8 cellular contexts compared by ENCODE assay signal in genomic region chr15:66498501-66499386, GRCh38. TPM values are rescaled to one million over a fixed set of nuclear protein-coding genes. Genes with fewer than 3 reads are reported as not detected.
DNase-seq lines count a peak whose midpoint lies in the region; ATAC-seq, FAIRE-seq and TF ChIP-seq lines count a peak whose summit lies in the region.

No MANE protein-coding gene starts in this region.

- H3K9ac ChIP-seq in Karpas-422 (ENCODE audit: low read length) (no peak overlapping the region), kidney (ENCODE audit: low read length in 2 of 2) (no peak overlapping the region)

- H2AFZ ChIP-seq in Karpas-422 (ENCODE audit: low read length): no peak overlapping the region

- intact Hi-C loops in kidney (cut with DNase I): no loop called here
- intact Hi-C loops in upper lobe of right lung (cut with DNase I): loop anchor here (5.0 kb wide), 1 partner anchor 111 kb away; the partner anchor contains the start of gene MAP2K1

- no peak overlapping the region for H3K4me2 ChIP-seq in Karpas-422 (ENCODE audit: low read depth, low read length, poor library complexity, severe bottlenecking)

- H3K4me3 ChIP-seq in Karpas-422 (ENCODE audit: low read length) (no peak overlapping the region), kidney (ENCODE audit: low read length in 2 of 2) (no peak overlapping the region), upper lobe of right lung (no peak overlapping the region)

- FAIRE-seq in kidney (lab: Jason Lieb, UNC): no peak

- H4K20me1 ChIP-seq in Karpas-422 (ENCODE audit: insufficient read depth, low read depth, low read length): peaks cover 36% of the 10 kb centered on the region

- no peaks in the 10 kb centered on the region for H3K27me3 ChIP-seq in Karpas-422 (ENCODE audit: low read length)
- no peaks in the 10 kb centered on the region for H3K27me3 ChIP-seq in upper lobe of right lung

- peak overlapping the region; percentile 94 for H3K4me3 Mint-ChIP-seq in activated T-helper 17 cell treated with anti-CD3 and anti-CD28 coated beads, Interleukin-2, amount 50 U/mL, for 72 hours

- peaks cover 28% of the 10 kb centered on the region for H3K4me1 Mint-ChIP-seq in activated T-helper 17 cell treated with anti-CD3 and anti-CD28 coated beads, Interleukin-2, amount 50 U/mL, for 72 hours

- H3K27ac Mint-ChIP-seq in activated T-helper 17 cell treated with anti-CD3 and anti-CD28 coated beads, Interleukin-2, amount 50 U/mL, for 72 hours: peak overlapping the region; percentile 92

- H3K4me1 ChIP-seq in Karpas-422 (ENCODE audit: low read length) (peaks cover 45% of the 10 kb centered on the region), kidney (ENCODE audit: control insufficient read depth in 1 of 2, insufficient read depth in 1 of 2, low read depth in 1 of 2, low read length in 2 of 2) (peaks cover 10 to 17% of the 10 kb centered on the region in 2 donors), upper lobe of right lung (peaks cover 44% of the 10 kb centered on the region)

- no peak for ATAC-seq in activated T-helper 17 cell treated with anti-CD3 and anti-CD28 coated beads, Interleukin-2, amount 50 U/mL, for 72 hours (replicated peaks)
- ATAC-seq in upper lobe of right lung: no peak

- peak; percentile 32 for TF ChIP-seq CTCF in kidney (IDR thresholded peaks at IDR 0.05; ENCODE audit: borderline replicate concordance, extremely low read depth, insufficient read depth)
- TF ChIP-seq CTCF in upper lobe of right lung (IDR thresholded peaks at IDR 0.05): peak; percentile 25

- H3K79me2 ChIP-seq in Karpas-422 (ENCODE audit: low read length): peaks cover 48% of the 10 kb centered on the region

- H3K9me3 Mint-ChIP-seq in activated T-helper 17 cell treated with anti-CD3 and anti-CD28 coated beads, Interleukin-2, amount 50 U/mL, for 72 hours: no peaks in the 10 kb centered on the region

- H3K27ac ChIP-seq in Karpas-422 (ENCODE audit: low read length): peak overlapping the region; percentile 60
- H3K27ac ChIP-seq in kidney (ENCODE audit: low read depth in 2 of 2, low read length in 2 of 2): no peak overlapping the region
- peak overlapping the region; percentile 93 for H3K27ac ChIP-seq in upper lobe of right lung

- H3K9me2 ChIP-seq in Karpas-422 (replicated peaks; ENCODE audit: insufficient read depth, low read length): no peaks in the 10 kb centered on the region

- H3K9me3 ChIP-seq in Karpas-422 (ENCODE audit: low read length) (no peaks in the 10 kb centered on the region), kidney (ENCODE audit: control insufficient read depth in 1 of 2, low read length in 2 of 2) (no peaks in the 10 kb centered on the region), upper lobe of right lung (no peaks in the 10 kb centered on the region)

- H3K27me3 Mint-ChIP-seq in activated T-helper 17 cell treated with anti-CD3 and anti-CD28 coated beads, Interleukin-2, amount 50 U/mL, for 72 hours: no peaks in the 10 kb centered on the region

- peaks cover 96% of the 10 kb centered on the region for H3K36me3 Mint-ChIP-seq in activated T-helper 17 cell treated with anti-CD3 and anti-CD28 coated beads, Interleukin-2, amount 50 U/mL, for 72 hours (ENCODE audit: low read depth)

- H3K36me3 ChIP-seq in Karpas-422 (ENCODE audit: insufficient read depth, low read length): peaks cover 58% of the 10 kb centered on the region
- H3K36me3 ChIP-seq in kidney (ENCODE audit: control insufficient read depth in 1 of 2, insufficient read depth in 2 of 2, low read length in 2 of 2): peaks cover 31 to 58% of the 10 kb centered on the region in 2 donors
- H3K36me3 ChIP-seq in upper lobe of right lung: peaks cover 74% of the 10 kb centered on the region

- DNase-seq in DMS53 (lab: John Stamatoyannopoulos, UW): peak; percentile 67
- DNase-seq in Karpas-422: peak; percentile 76
- DNase-seq in kidney: no peak
- no peak for DNase-seq in upper lobe of right lung
- no peak for DNase-seq in D341Med (ENCODE audit: low spot score)
- no peak for DNase-seq in T-helper 9 cell
- DNase-seq in anterior cingulate cortex (lab: John Stamatoyannopoulos, UW): no peak

RNA-seq across cellular contexts. Expression of gene SNAPC5, which starts 1.2 kb away (rescaled TPM):
- 20.2 and 33.0 TPM in 2 replicates for total RNA-seq in Karpas-422 (2014; rRNA removed; shearing (Covaris generic); ENCODE audit: low replicate concordance)
- 10 to 100 TPM; 13.2 to 22.7 TPM for total RNA-seq in activated T-helper 17 cell treated with anti-CD3 and anti-CD28 coated beads, Interleukin-2, amount 50 U/mL, for 72 hours
- 29.6 TPM for total RNA-seq in kidney
- polyA plus RNA-seq in kidney (ENCODE audit: insufficient read depth, low read depth, low replicate concordance): 49.6 TPM
- total RNA-seq in upper lobe of right lung: 29.9 TPM

RNA-seq across cellular contexts. Expression of gene RPL4, which starts 5.9 kb away (rescaled TPM):
- total RNA-seq in Karpas-422 (2014; rRNA removed; shearing (Covaris generic); ENCODE audit: low replicate concordance): 5,548 and 5,820 TPM in 2 replicates
- 1,000 to 10,000 TPM; 3,367 to 4,238 TPM for total RNA-seq in activated T-helper 17 cell treated with anti-CD3 and anti-CD28 coated beads, Interleukin-2, amount 50 U/mL, for 72 hours
- 1,774 TPM for total RNA-seq in kidney
- 2,001 TPM for polyA plus RNA-seq in kidney (ENCODE audit: insufficient read depth, low read depth, low replicate concordance)
- total RNA-seq in upper lobe of right lung: 1,699 TPM

RNA-seq across cellular contexts. Expression of gene ZWILCH, which starts 6.4 kb away (rescaled TPM):
- 7.4 and 20.8 TPM in 2 replicates for total RNA-seq in Karpas-422 (2014; rRNA removed; shearing (Covaris generic); ENCODE audit: low replicate concordance)
- 10 to 100 TPM; 19.2 to 34.0 TPM for total RNA-seq in activated T-helper 17 cell treated with anti-CD3 and anti-CD28 coated beads, Interleukin-2, amount 50 U/mL, for 72 hours
- total RNA-seq in kidney (9.0 TPM), upper lobe of right lung (4.6 TPM)
- 3.0 TPM for polyA plus RNA-seq in kidney (ENCODE audit: insufficient read depth, low read depth, low replicate concordance)

Comparison
In these comparisons a context has a peak if more than half of its experiments do, and no peak if none do; other contexts are left out.
1. DNase-seq: peak in DMS53 (single experiment) and Karpas-422 (single experiment); none in kidney (single experiment), upper lobe of right lung (single experiment), D341Med (single experiment), T-helper 9 cell (single experiment) and anterior cingulate cortex (0 of 58).
2. H3K27ac ChIP-seq: peak in Karpas-422 (single experiment) and upper lobe of right lung (single experiment); none in kidney (0 of 2).